8 cellular contexts compared by ENCODE assay signal in genomic region chr18:713135-713490, GRCh38. TPM values are rescaled to one million over a fixed set of nuclear protein-coding genes. Genes with fewer than 3 reads are reported as not detected.
DNase-seq lines count a peak whose midpoint lies in the region; ATAC-seq and TF ChIP-seq lines count a peak whose summit lies in the region.

No MANE protein-coding gene starts in this region.

- intact Hi-C loops in Panc1 (cut with micrococcal nuclease; ENCODE audit: unreplicated experiment) = loop anchor here (10.0 kb wide), 2 partner anchors 88 to 122 kb away; no protein-coding TSS in a partner anchor

- in situ Hi-C loops in Panc1 (cut with HindIII; ENCODE audit: low pct_unique_long_range_greater_than_20kb, low sequenced_read_pairs) = no loop called here

- WGBS in endodermal cell (ENCODE audit: insufficient coverage in 1 of 2, insufficient read length in 1 of 2), 2 experiments = 92 to 98% methylated on average over 11 to 21 of the region's 23 CpGs

- H3K36me3 ChIP-seq in BLaER1 treated with 17β-estradiol and CSF1 and Interleukin-3, amounts not matched to agents 10 nM and 100 nM = peaks cover 0 to 10% (median 0%) of the 10 kb centered on the region in 11 experiments; a peak in 5 of 22 replicates
- H3K36me3 ChIP-seq in Panc1 (ENCODE audit: control insufficient read depth, insufficient read depth, low read length) (no peaks in the 10 kb centered on the region; the same call in 1 of the 2 replicates), endodermal cell (ENCODE audit: control insufficient read depth, insufficient read depth, low read length) (peaks cover 5% of the 10 kb centered on the region), neural cell (ENCODE audit: insufficient read depth, low read length) (no peaks in the 10 kb centered on the region)

- H3K27me3 Mint-ChIP-seq in endodermal cell (ENCODE audit: insufficient read depth) = peaks cover 4% of the 10 kb centered on the region

- no peak overlapping the region for H3K27ac ChIP-seq in BLaER1 treated with 17β-estradiol and CSF1 and Interleukin-3, amounts not matched to agents 10 nM and 100 nM
- H3K27ac ChIP-seq in Panc1 (ENCODE audit: low read length) (peak overlapping the region; percentile 86), endodermal cell (ENCODE audit: low read depth, low read length) (no peak overlapping the region), neural cell (ENCODE audit: low read length) (no peak overlapping the region)

- no peaks in the 10 kb centered on the region for H3F3A ChIP-seq in neural cell (ENCODE audit: insufficient read depth, low read length, poor library complexity, severe bottlenecking)

- ATAC-seq in Panc1 = peak; percentile 47
- no peak for ATAC-seq in GM18517 (IDR thresholded peaks at IDR 0.05; ENCODE audit: unreplicated experiment)

- H3K9ac ChIP-seq in BLaER1 treated with 17β-estradiol and CSF1 and Interleukin-3, amounts not matched to agents 10 nM and 100 nM = no peak overlapping the region
- H3K9ac ChIP-seq in endodermal cell (ENCODE audit: extremely low read depth, low read length, poor library complexity, severe bottlenecking) (no peak overlapping the region), neural cell (ENCODE audit: low read length) (no peak overlapping the region)

- H3K4me3 Mint-ChIP-seq in endodermal cell = peak overlapping the region; percentile 84

- no peak for TF ChIP-seq EP300 in neural cell (conservative IDR thresholded peaks at IDR 0.05; ENCODE audit: poor library complexity, severe bottlenecking)

- H3K27me3 ChIP-seq in BLaER1 treated with 17β-estradiol and CSF1 and Interleukin-3, amounts not matched to agents 10 nM and 100 nM = peaks cover 14 to 30% (median 24%) of the 10 kb centered on the region in 11 experiments; a peak in 21 of 22 replicates
- H3K27me3 ChIP-seq in Panc1 (ENCODE audit: control insufficient read depth, insufficient read depth, low read length) (no peaks in the 10 kb centered on the region), endodermal cell (ENCODE audit: control insufficient read depth, insufficient read depth, low read length, poor library complexity, severe bottlenecking) (no peaks in the 10 kb centered on the region), neural cell (ENCODE audit: insufficient read depth, low read depth, low read length) (peaks cover 8% of the 10 kb centered on the region)

- no peaks in the 10 kb centered on the region; a peak in 1 of 22 replicates for H4K20me1 ChIP-seq in BLaER1 treated with 17β-estradiol and CSF1 and Interleukin-3, amounts not matched to agents 10 nM and 100 nM
- H4K20me1 ChIP-seq in neural cell (ENCODE audit: insufficient read depth) = no peaks in the 10 kb centered on the region

- H3K9me2 ChIP-seq in neural cell (ENCODE audit: insufficient read depth, low read length) = no peaks in the 10 kb centered on the region

- peaks cover 15% of the 10 kb centered on the region for H3K9me3 Mint-ChIP-seq in endodermal cell

- no peaks in the 10 kb centered on the region for H3K79me2 ChIP-seq in neural cell (replicated peaks; ENCODE audit: insufficient read depth, low read length)

- H3K4me2 ChIP-seq in BLaER1 treated with 17β-estradiol and CSF1 and Interleukin-3, amounts not matched to agents 10 nM and 100 nM = no peak overlapping the region; a peak in 1 of 22 replicates
- no peak overlapping the region for H3K4me2 ChIP-seq in neural cell (ENCODE audit: low read length)

- peaks cover 8% of the 10 kb centered on the region for H3K4me1 Mint-ChIP-seq in endodermal cell

- CTCF ChIA-PET in Panc1 (lab: Charles Lee) = interaction anchor here (0.9 to 1.3 kb wide), 4 partner anchors 30 to 126 kb away, joined by 3 to 7 read pairs (median 4); no protein-coding TSS in a partner anchor

- TF ChIP-seq CTCF in Panc1 (IDR thresholded peaks at IDR 0.05) (no peak), endodermal cell (conservative IDR thresholded peaks at IDR 0.05) (no peak), neural cell (IDR thresholded peaks at IDR 0.05; ENCODE audit: poor library complexity, severe bottlenecking) (no peak)

- peak overlapping the region; percentile 87 for H3K27ac Mint-ChIP-seq in endodermal cell

- DNase-seq in Panc1 (ENCODE audit: low read depth, low spot score) = no peak
- no peak for DNase-seq in endodermal cell
- no peak for DNase-seq in Kasumi-1 (lab: John Stamatoyannopoulos, UW)
- no peak for DNase-seq in glomerular visceral epithelial cell (ENCODE audit: extremely low spot score)
- no peak for DNase-seq in NCI-H2227 (lab: John Stamatoyannopoulos, UW; ENCODE audit: unreplicated experiment)

- H3K4me1 ChIP-seq in BLaER1 treated with 17β-estradiol and CSF1 and Interleukin-3, amounts not matched to agents 10 nM and 100 nM = peaks cover 10 to 20% (median 16%) of the 10 kb centered on the region in 10 experiments; a peak in 17 of 20 replicates
- H3K4me1 ChIP-seq in Panc1 (ENCODE audit: control insufficient read depth, insufficient read depth, low read length) = peaks cover 7% of the 10 kb centered on the region; the same call in 1 of the 2 replicates
- H3K4me1 ChIP-seq in endodermal cell (ENCODE audit: control insufficient read depth, insufficient read depth, low read length) = no peaks in the 10 kb centered on the region

- peaks cover 4 to 15% (median 11%) of the 10 kb centered on the region in 11 experiments; a peak in 20 of 22 replicates for H3K9me3 ChIP-seq in BLaER1 treated with 17β-estradiol and CSF1 and Interleukin-3, amounts not matched to agents 10 nM and 100 nM (replicated peaks in 1 of 11)
- H3K9me3 ChIP-seq in Panc1 (ENCODE audit: control insufficient read depth, insufficient read depth, low read depth, low read length) = no peaks in the 10 kb centered on the region
- no peaks in the 10 kb centered on the region for H3K9me3 ChIP-seq in endodermal cell (ENCODE audit: control insufficient read depth, low read length)
- H3K9me3 ChIP-seq in neural cell (ENCODE audit: low read length) = peaks cover 7% of the 10 kb centered on the region

- TF ChIP-seq RAD21 in neural cell (conservative IDR thresholded peaks at IDR 0.05) = no peak

- peak overlapping the region in 7 of 10 experiments; percentile 61 to 75 (median 64); a peak in 4 of 20 replicates for H3K4me3 ChIP-seq in BLaER1 treated with 17β-estradiol and CSF1 and Interleukin-3, amounts not matched to agents 10 nM and 100 nM
- peak overlapping the region; percentile 70 to 83 for H3K4me3 ChIP-seq in Panc1 (ENCODE audit: low read depth in 2 of 2, low read length in 2 of 2)
- H3K4me3 ChIP-seq in endodermal cell (ENCODE audit: low read length) = peak overlapping the region; percentile 58
- peak overlapping the region; percentile 66 for H3K4me3 ChIP-seq in neural cell (ENCODE audit: low read length)

- POLR2A ChIA-PET in Panc1 (lab: Charles Lee) = interaction anchor here (0.5 to 1.0 kb wide), 3 partner anchors 55 to 890 kb away, joined by 4 to 5 read pairs (median 5); no protein-coding TSS in a partner anchor

- no TSS peak for BruUV-seq in Panc1 (replicated peaks; lab: Mats Ljungman, UMichigan)

- H3K36me3 Mint-ChIP-seq in endodermal cell (ENCODE audit: low read depth) = peaks cover 15% of the 10 kb centered on the region

- no peak overlapping the region for H2AFZ ChIP-seq in neural cell (ENCODE audit: low read depth, low read length)

TF ChIP-seq in neural cell, 6 proteins besides CTCF, POLR2A, EP300 and RAD21:
- no peak for TF ChIP-seq SMC3 (conservative IDR thresholded peaks at IDR 0.05; ENCODE audit: poor library complexity)
- no peak for TF ChIP-seq TAF1 (IDR thresholded peaks at IDR 0.05; ENCODE audit: low read depth)
TF ChIP-seq in neural cell: peak in this region for 0.

RNA-seq across cellular contexts. Expression of gene ENOSF1, which starts 0.7 kb away (rescaled TPM):
- total RNA-seq in Panc1 (2021; ENCODE audit: unreplicated experiment) (53.7 TPM), endodermal cell (10 to 100 TPM; 85.7 to 89.5 TPM)
- polyA plus RNA-seq in Panc1 (2012; ENCODE audit: insufficient read length) = 61.8 TPM
- polyA plus RNA-seq in endodermal cell (2013, experiment 1 of 2) = 47.9 TPM
- polyA plus RNA-seq in endodermal cell (2013, experiment 2 of 2) = 33.7 TPM
- 4.3 and 9.0 TPM in 2 replicates for polyA plus RNA-seq in neural cell
- 4.1 and 7.3 TPM in 2 replicates for polyA minus RNA-seq in neural cell

RNA-seq across cellular contexts. Expression of gene TYMS, which starts 55.7 kb away (rescaled TPM):
- total RNA-seq in Panc1 (2021; ENCODE audit: unreplicated experiment) (202 TPM), endodermal cell (10 to 100 TPM; 81.9 to 90.0 TPM)
- 157 TPM for polyA plus RNA-seq in Panc1 (2012; ENCODE audit: insufficient read length)
- polyA plus RNA-seq in endodermal cell (2013, experiment 1 of 2) = 258 TPM
- 232 TPM for polyA plus RNA-seq in endodermal cell (2013, experiment 2 of 2)
- polyA plus RNA-seq in neural cell = 1.9 and 3.3 TPM in 2 replicates
- 0.97 and 3.1 TPM in 2 replicates for polyA minus RNA-seq in neural cell
